Comparison of ENCODE assay signal across 25 cellular contexts in genomic region chr1:151265446-151266236, GRCh38. TPM values are rescaled to one million over a fixed set of nuclear protein-coding genes. Genes with fewer than 3 reads are reported as not detected.
A peak's percentile ranks its signal among the peaks of the same experiment; 100 is the strongest.
DNase-seq lines count a peak whose midpoint lies in the region; ATAC-seq, FAIRE-seq and TF ChIP-seq lines count a peak whose summit lies in the region.
"Had no signal": no experiment of that assay in that cellular context is flagged by ENCODE, and none has a peak within 500 bp of the region (broad histone marks: within the 10 kb centered on the region; RNA-seq: fewer than 3 reads in every experiment).

No MANE protein-coding gene starts in this region.

- intact Hi-C loops in CD4-positive, alpha-beta memory T cell (cut with micrococcal nuclease), result no loop called here
- intact Hi-C loops in HepG2 (cut with micrococcal nuclease; ENCODE audit: unreplicated experiment), result loop anchor here (1.0 kb wide), 1 partner anchor 11 kb away; the partner anchor contains the start of gene PSMD4
- intact Hi-C loops in posterior vena cava (cut with DNase I), result no loop called here

- peaks cover 33 to 57% of the 10 kb centered on the region in 2 donors for H3K36me3 Mint-ChIP-seq in CD4-positive, alpha-beta memory T cell

- in situ Hi-C loops in HepG2 (cut with HindIII; ENCODE audit: extremely low pct_ligation_motif_present, low pct_unique_long_range_greater_than_20kb), result no loop called here

- no peaks in the 10 kb centered on the region for H3K27me3 ChIP-seq in CD4-positive, alpha-beta memory T cell (ENCODE audit: insufficient read depth, low read length)
- no peaks in the 10 kb centered on the region for H3K27me3 ChIP-seq in HepG2 (ENCODE audit: control insufficient read depth in 1 of 2, insufficient read depth in 2 of 2, low read length in 2 of 2)
- no peaks in the 10 kb centered on the region for H3K27me3 ChIP-seq in foreskin keratinocyte
- H3K27me3 ChIP-seq: right atrium auricular region, stomach, tibial artery had no signal

- TF ChIP-seq CTCF in HepG2 (CRISPR knock-in tag; IDR thresholded peaks at IDR 0.05) (no peak), foreskin keratinocyte (conservative IDR thresholded peaks at IDR 0.05) (no peak)

- no peaks in the 10 kb centered on the region for H3K4me1 ChIP-seq in CD4-positive, alpha-beta memory T cell (ENCODE audit: insufficient read depth, low read length)
- peaks cover 26% of the 10 kb centered on the region for H3K4me1 ChIP-seq in HepG2 (ENCODE audit: insufficient read depth, low read length)
- no peaks in the 10 kb centered on the region for H3K4me1 ChIP-seq in foreskin keratinocyte
- H3K4me1 ChIP-seq: right atrium auricular region, stomach, tibial artery had no signal

- TF ChIP-seq RAD21 in HepG2 (CRISPR knock-in tag; IDR thresholded peaks at IDR 0.05), result no peak

- peak; percentile 58 for FAIRE-seq in HepG2 (lab: Jason Lieb, UNC)
- FAIRE-seq: GM18507 had no signal

- peak overlapping the region; percentile 61 for H3K4me2 ChIP-seq in HepG2 (ENCODE audit: low read depth, low read length)

- peak overlapping the region; percentile 48 for H3K9ac ChIP-seq in HepG2 (ENCODE audit: insufficient read depth, low read depth, low read length)

- peaks cover 2% of the 10 kb centered on the region for H3K79me2 ChIP-seq in HepG2 (ENCODE audit: insufficient read depth, low read length)

- no peaks in the 10 kb centered on the region for H3K9me3 ChIP-seq in CD4-positive, alpha-beta memory T cell (ENCODE audit: control insufficient read depth in 1 of 2, low read length in 2 of 2)
- no peaks in the 10 kb centered on the region for H3K9me3 ChIP-seq in HepG2 (ENCODE audit: low read length)
- H3K9me3 ChIP-seq: right atrium auricular region, stomach, tibial artery had no signal

- H3K27ac ChIP-seq in CD4-positive, alpha-beta memory T cell (ENCODE audit: low read depth, low read length), result no peak overlapping the region
- H3K27ac ChIP-seq in HepG2 (ENCODE audit: extremely low read length, insufficient read depth, low read length) (peak overlapping the region; percentile 83), foreskin keratinocyte (no peak overlapping the region)
- H3K27ac ChIP-seq: right atrium auricular region, stomach, tibial artery had no signal

- 0 out of 4 replicates have a peak, but pooled peaks of 1 of the 2 experiments have one; percentile 8 for TF ChIP-seq POLR2A in HepG2 (IDR thresholded peaks at IDR 0.05; ENCODE audit: insufficient read depth in 1 of 2, low read depth in 2 of 2, low read length in 2 of 2)

- DNase-seq in CD4-positive, alpha-beta memory T cell, result no peak
- DNase-seq in HepG2 (ENCODE audit: low spot score) (peak; percentile 87), posterior vena cava (ENCODE audit: low spot score) (peak; percentile 41), foreskin keratinocyte (no peak), NCI-H2107 (lab: John Stamatoyannopoulos, UW) (no peak)
- no peak for DNase-seq in activated CD8-positive, alpha-beta memory T cell treated with anti-CD3 and anti-CD28 coated beads for 24 hours
- DNase-seq: activated naive CD8-positive, alpha-beta T cell treated with anti-CD3 and anti-CD28 coated beads, Interleukin-2, amount 10 ng/mL, durations not matched to agents 7 days and 5 days; activated T-cell treated with anti-CD3 and anti-CD28 coated beads, Interleukin-2, amount 50 U/mL, for 1 hour; DMS79; GF-D8; glutamatergic neuron; Kasumi-1; kidney glomerular epithelial cell; mesenchymal stem cell; NCI-H1694; NCI-H2171 treated with DMSO at 0.1 percent for 48 hours; NCI-H524 treated with DMSO at 0.1 percent for 48 hours; NK-92 treated with Interleukin-12 subunit alpha and Interleukin-12 subunit beta, amount 100 ng/mL, for 24 hours; stimulated activated CD4-positive, alpha-beta T cell treated with anti-CD3 and anti-CD28 coated beads, Interleukin-12 subunit alpha, Interleukin-12 subunit beta, amount 100 ng/mL, for 4 hours; stimulated activated CD4-positive, alpha-beta T cell treated with anti-CD3 and anti-CD28 coated beads, Interleukin-4, amount 100 ng/mL, for 4 hours; stomach; tibial artery had no signal

- H4K20me1 ChIP-seq in HepG2 (ENCODE audit: insufficient read depth, low read length), result no peaks in the 10 kb centered on the region

- TSS peak; percentile 50 for BruUV-seq in HepG2 (replicated peaks; lab: Mats Ljungman, UMichigan)

- POLR2A ChIA-PET in CD4-positive, alpha-beta memory T cell (lab: Charles Lee; ENCODE audit: partially characterized antibody), result interaction anchor here (0.5 to 1.5 kb wide), 2 partner anchors 11 to 639 kb away, joined by 3 to 4 read pairs; partner anchors contain the start of gene PSMD4
- POLR2A ChIA-PET in HepG2 (lab: Yijun Ruan, JAX), result interaction anchor here (0.6 to 6.9 kb wide), 6 partner anchors 10 to 163 kb away, joined by 3 to 67 read pairs (median 12); partner anchors contain the start of genes PSMD4, VPS72 and ZNF687

- 59% methylated on average over 13 of the region's 14 CpGs for WGBS in HepG2 (ENCODE audit: low lambda C conversion rate)

- H3K36me3 ChIP-seq in CD4-positive, alpha-beta memory T cell (ENCODE audit: insufficient read depth, low read length), result peaks cover 48% of the 10 kb centered on the region
- H3K36me3 ChIP-seq in HepG2 (replicated peaks in 1 of 2; ENCODE audit: control insufficient read depth in 1 of 2, insufficient read depth in 2 of 2, low read length in 2 of 2), result peaks cover 14 to 47% of the 10 kb centered on the region in 2 experiments

- no peaks in the 10 kb centered on the region for H3K4me1 Mint-ChIP-seq in CD4-positive, alpha-beta memory T cell

- H3K9me3 Mint-ChIP-seq in CD4-positive, alpha-beta memory T cell, result no peaks in the 10 kb centered on the region
- H3K9me3 Mint-ChIP-seq: activated naive CD8-positive, alpha-beta T cell treated with anti-CD3 and anti-CD28 coated beads, Interleukin-2, amount 10 ng/mL, durations not matched to agents 7 days and 5 days had no signal

- CTCF ChIA-PET in CD4-positive, alpha-beta memory T cell (lab: Charles Lee; ENCODE audit: partially characterized antibody), result interaction anchor here (1.1 to 1.9 kb wide), 3 partner anchors 11 to 468 kb away, joined by 3 to 4 read pairs (median 3); partner anchors contain the start of gene PSMD4
- CTCF ChIA-PET in HepG2 (lab: Yijun Ruan, JAX; ENCODE audit: low intra/inter-chr PET ratio, low total read pairs), result no interaction called here

- ATAC-seq in HepG2 (peak; percentile 96), foreskin keratinocyte (no peak)

- TF ChIP-seq EP300 in HepG2 (IDR thresholded peaks at IDR 0.05; ENCODE audit: low read depth in 2 of 2, low read length in 2 of 2) (peak in 1 of 2 experiments; percentile 29; a peak in 1 of 4 replicates), HepG2 (CRISPR knock-in tag; IDR thresholded peaks at IDR 0.05; ENCODE audit: borderline replicate concordance) (no peak)

- no peak overlapping the region for H3K4me3 Mint-ChIP-seq in CD4-positive, alpha-beta memory T cell
- H3K4me3 Mint-ChIP-seq: activated naive CD8-positive, alpha-beta T cell treated with anti-CD3 and anti-CD28 coated beads, Interleukin-2, amount 10 ng/mL, durations not matched to agents 7 days and 5 days had no signal

- H2AFZ ChIP-seq in HepG2 (ENCODE audit: low read length), result no peak overlapping the region

- H3K27me3 Mint-ChIP-seq in CD4-positive, alpha-beta memory T cell, result no peaks in the 10 kb centered on the region
- H3K27me3 Mint-ChIP-seq: activated naive CD8-positive, alpha-beta T cell treated with anti-CD3 and anti-CD28 coated beads, Interleukin-2, amount 10 ng/mL, durations not matched to agents 7 days and 5 days had no signal

- no peak overlapping the region for H3K4me3 ChIP-seq in CD4-positive, alpha-beta memory T cell (ENCODE audit: low read length in 2 of 2)
- H3K4me3 ChIP-seq in HepG2 (replicated peaks in 1 of 3; ENCODE audit: insufficient read depth in 1 of 3, low read depth in 2 of 3, low read length in 3 of 3), result peak overlapping the region in 1 of 3 experiments; percentile 8; a peak in 1 of 6 replicates
- H3K4me3 ChIP-seq: right atrium auricular region, stomach, tibial artery had no signal

- H3K27ac Mint-ChIP-seq in CD4-positive, alpha-beta memory T cell, result peak overlapping the region in 5 of 7 donors; percentile 4 to 85 (median 63)
- H3K27ac Mint-ChIP-seq: activated naive CD8-positive, alpha-beta T cell treated with anti-CD3 and anti-CD28 coated beads, Interleukin-2, amount 10 ng/mL, durations not matched to agents 7 days and 5 days had no signal

RNA-seq across cellular contexts. Expression of gene PSMD4, which starts 11.1 kb away (rescaled TPM):
- 100 to 1,000 TPM; 143 to 151 TPM for total RNA-seq in CD4-positive, alpha-beta memory T cell
- 100 to 1,000 TPM; 242 to 380 TPM for polyA plus RNA-seq in CD4-positive, alpha-beta memory T cell
- 365 TPM for polyA plus RNA-seq in PFSK-1 (2012; ENCODE audit: insufficient read length, low read depth)
- total RNA-seq in HepG2 (2016; rRNA removed; fragmentation: Illumina TruSeq; extraction: Trizol), result 243 and 320 TPM in 2 replicates
- total RNA-seq in HepG2 (2016; cell fraction: cytosol; rRNA removed; fragmentation: Illumina TruSeq; extraction: Trizol; ENCODE audit: low read depth), result 97.9 and 99.1 TPM in 2 replicates
- 248 and 329 TPM in 2 replicates for total RNA-seq in HepG2 (2016; cell fraction: insoluble cytoplasmic fraction; rRNA removed; fragmentation: Illumina TruSeq; extraction: Trizol)
- 108 and 110 TPM in 2 replicates for total RNA-seq in HepG2 (2016; cell fraction: membrane; rRNA removed; fragmentation: Illumina TruSeq; extraction: Trizol)
- total RNA-seq in HepG2 (2016; cell fraction: nucleus; rRNA removed; fragmentation: Illumina TruSeq; extraction: Trizol), result 101 TPM in 2 replicates
- 174 and 194 TPM in 2 replicates for polyA plus RNA-seq in HepG2 (2011; rRNA removed)
- polyA plus RNA-seq in HepG2 (2011; cell fraction: cytosol; rRNA removed), result 235 and 265 TPM in 2 replicates
- 94.5 and 113 TPM in 2 replicates for polyA plus RNA-seq in HepG2 (2011; cell fraction: nucleus; rRNA removed)
- polyA plus RNA-seq in HepG2 (2012), result 151 and 156 TPM in 2 replicates
- polyA plus RNA-seq in HepG2 (2016; cell fraction: cytosol; fragmentation: Illumina TruSeq; extraction: Trizol; ENCODE audit: low read depth), result 64.7 and 68.2 TPM in 2 replicates
- 215 and 240 TPM in 2 replicates for polyA plus RNA-seq in HepG2 (2016; cell fraction: insoluble cytoplasmic fraction; fragmentation: Illumina TruSeq; extraction: Trizol; ENCODE audit: low read depth)
- 61.2 and 68.2 TPM in 2 replicates for polyA plus RNA-seq in HepG2 (2016; cell fraction: membrane; fragmentation: Illumina TruSeq; extraction: Trizol; ENCODE audit: low read depth)
- polyA plus RNA-seq in HepG2 (2016; cell fraction: nucleus; fragmentation: Illumina TruSeq; extraction: Trizol; ENCODE audit: insufficient read depth, low read depth), result 167 and 175 TPM in 2 replicates
- 154 and 325 TPM in 2 replicates for polyA minus RNA-seq in HepG2 (2011; rRNA and poly(A)+ RNA removed; ENCODE audit: low replicate concordance)
- 62.2 and 71.6 TPM in 2 replicates for polyA minus RNA-seq in HepG2 (2011; cell fraction: cytosol; rRNA and poly(A)+ RNA removed)
- polyA minus RNA-seq in HepG2 (2011; cell fraction: nucleus; rRNA and poly(A)+ RNA removed), result 41.6 and 53.0 TPM in 2 replicates
- total RNA-seq in posterior vena cava, result 100 to 1,000 TPM; 131 to 139 TPM
- total RNA-seq in foreskin keratinocyte, result 216 and 258 TPM in 2 replicates
- 229 TPM in 2 replicates for polyA plus RNA-seq in foreskin keratinocyte

RNA-seq across cellular contexts. Expression of gene ZNF687, which starts 16.5 kb away (rescaled TPM):
- 10 to 100 TPM; 39.2 to 39.3 TPM for total RNA-seq in CD4-positive, alpha-beta memory T cell
- 1 to 10 TPM in 1 of 2 donors, under 1 TPM in 1; 0.36 to 1.3 TPM for polyA plus RNA-seq in CD4-positive, alpha-beta memory T cell
- 31.5 TPM for polyA plus RNA-seq in PFSK-1 (2012; ENCODE audit: insufficient read length, low read depth)
- total RNA-seq in HepG2 (2016; rRNA removed; fragmentation: Illumina TruSeq; extraction: Trizol), result 14.1 and 15.0 TPM in 2 replicates
- total RNA-seq in HepG2 (2016; cell fraction: cytosol; rRNA removed; fragmentation: Illumina TruSeq; extraction: Trizol; ENCODE audit: low read depth), result 3.3 and 3.9 TPM in 2 replicates
- total RNA-seq in HepG2 (2016; cell fraction: insoluble cytoplasmic fraction; rRNA removed; fragmentation: Illumina TruSeq; extraction: Trizol), result 13.7 and 14.2 TPM in 2 replicates
- total RNA-seq in HepG2 (2016; cell fraction: membrane; rRNA removed; fragmentation: Illumina TruSeq; extraction: Trizol), result 6.1 and 7.4 TPM in 2 replicates
- total RNA-seq in HepG2 (2016; cell fraction: nucleus; rRNA removed; fragmentation: Illumina TruSeq; extraction: Trizol), result 15.7 and 20.5 TPM in 2 replicates
- 16.5 and 24.5 TPM in 2 replicates for polyA plus RNA-seq in HepG2 (2011; rRNA removed)
- 11.9 and 16.7 TPM in 2 replicates for polyA plus RNA-seq in HepG2 (2011; cell fraction: cytosol; rRNA removed)
- polyA plus RNA-seq in HepG2 (2011; cell fraction: nucleus; rRNA removed), result 55.2 and 58.3 TPM in 2 replicates
- 12.2 and 12.3 TPM in 2 replicates for polyA plus RNA-seq in HepG2 (2012)
- 0.57 and 1.1 TPM in 2 replicates for polyA plus RNA-seq in HepG2 (2016; cell fraction: cytosol; fragmentation: Illumina TruSeq; extraction: Trizol; ENCODE audit: low read depth)
- polyA plus RNA-seq in HepG2 (2016; cell fraction: insoluble cytoplasmic fraction; fragmentation: Illumina TruSeq; extraction: Trizol; ENCODE audit: low read depth), result 9.8 and 13.6 TPM in 2 replicates
- polyA plus RNA-seq in HepG2 (2016; cell fraction: membrane; fragmentation: Illumina TruSeq; extraction: Trizol; ENCODE audit: low read depth), result 2.3 and 2.5 TPM in 2 replicates
- polyA plus RNA-seq in HepG2 (2016; cell fraction: nucleus; fragmentation: Illumina TruSeq; extraction: Trizol; ENCODE audit: insufficient read depth, low read depth), result 22.9 and 24.3 TPM in 2 replicates
- polyA minus RNA-seq in HepG2 (2011; rRNA and poly(A)+ RNA removed; ENCODE audit: low replicate concordance), result 85.3 and 103 TPM in 2 replicates
- 20.1 and 23.3 TPM in 2 replicates for polyA minus RNA-seq in HepG2 (2011; cell fraction: cytosol; rRNA and poly(A)+ RNA removed)
- 44.4 and 49.6 TPM in 2 replicates for polyA minus RNA-seq in HepG2 (2011; cell fraction: nucleus; rRNA and poly(A)+ RNA removed)
- total RNA-seq in posterior vena cava, result 10 to 100 TPM; 16.7 to 17.1 TPM
- 14.4 and 17.6 TPM in 2 replicates for total RNA-seq in foreskin keratinocyte
- 8.6 and 9.7 TPM in 2 replicates for polyA plus RNA-seq in foreskin keratinocyte

Comparison
In these comparisons a context has a peak if more than half of its experiments do, and no peak if none do; other contexts are left out.
1. DNase-seq: peak in HepG2 (single experiment) and posterior vena cava (single experiment); none in CD4-positive, alpha-beta memory T cell (0 of 5), activated CD8-positive, alpha-beta memory T cell treated with anti-CD3 and anti-CD28 coated beads for 24 hours (single experiment), foreskin keratinocyte (0 of 2) and NCI-H2107 (single experiment).